Comparison of ENCODE assay signal across 7 cellular contexts in genomic region chrX:121308276-121308805, GRCh38.
DNase-seq lines count a peak whose midpoint lies in the region; ATAC-seq, FAIRE-seq and TF ChIP-seq lines count a peak whose summit lies in the region.

No MANE protein-coding gene starts in this region.

- H3K4me1 ChIP-seq in H1 (replicated peaks in 1 of 4; ENCODE audit: control insufficient read depth in 3 of 4, insufficient read depth in 4 of 4, low read length in 3 of 4) (no peaks in the 10 kb centered on the region), pancreas (no peaks in the 10 kb centered on the region)

- intact Hi-C loops in pancreas (cut with DNase I), result no loop called here

- H4K8ac ChIP-seq in H1 (ENCODE audit: extremely low read depth, insufficient read depth, low read length), result no peak overlapping the region

- H3K23ac ChIP-seq in H1 (ENCODE audit: insufficient read length), result no peak overlapping the region

- no peak overlapping the region for H2AFZ ChIP-seq in H1 (ENCODE audit: low read length)

- CTCF ChIA-PET in H1 (lab: Charles Lee; ENCODE audit: partially characterized antibody), result interaction anchor here (0.6 to 1.5 kb wide), 5 partner anchors 10 to 535 kb away, joined by 3 to 9 read pairs (median 3); no protein-coding TSS in a partner anchor

- no peak overlapping the region for H2BK120ac ChIP-seq in H1 (replicated peaks; ENCODE audit: low read depth, low read length)

- H4K91ac ChIP-seq in H1 (replicated peaks; ENCODE audit: insufficient read length, low read length), result no peak overlapping the region

- H3K79me2 ChIP-seq in H1 (ENCODE audit: control insufficient read depth in 1 of 2, insufficient read depth in 2 of 2, low read length in 2 of 2), result no peaks in the 10 kb centered on the region

- no peaks in the 10 kb centered on the region for H3K79me1 ChIP-seq in H1 (ENCODE audit: low read depth, low read length)

- TF ChIP-seq CTCF in H1 (IDR thresholded peaks at IDR 0.05; ENCODE audit: control extremely low read depth in 1 of 3, insufficient read depth in 1 of 3, low read depth in 1 of 3, low read length in 3 of 3) (peak; percentile 9 to 63 (median 30)), pancreas (IDR thresholded peaks at IDR 0.05) (peak in 2 of 4 donors; percentile 15 to 18)

- POLR2A ChIA-PET in H1 (lab: Charles Lee; ENCODE audit: partially characterized antibody), result no interaction called here

- H3K9me3 ChIP-seq in H1 (ENCODE audit: insufficient read depth in 2 of 2, low read depth in 1 of 2, low read length in 1 of 2) (no peaks in the 10 kb centered on the region), pancreas (no peaks in the 10 kb centered on the region)

- H3K27me3 ChIP-seq in H1 (replicated peaks in 1 of 4; ENCODE audit: control insufficient read depth in 3 of 4, extremely low read depth in 1 of 4, insufficient read depth in 3 of 4, low read length in 3 of 4), result no peaks in the 10 kb centered on the region
- no peaks in the 10 kb centered on the region for H3K27me3 ChIP-seq in pancreas

- H4K5ac ChIP-seq in H1 (ENCODE audit: insufficient read length, low read depth, low read length), result no peak overlapping the region

- no peak for TF ChIP-seq POLR2A in GM12891 (IDR thresholded peaks at IDR 0.05; ENCODE audit: low read depth, low read length)
- no peak for TF ChIP-seq POLR2A in H1 (IDR thresholded peaks at IDR 0.05; ENCODE audit: control extremely low read depth in 1 of 2, low read depth in 2 of 2, low read length in 2 of 2)

- no peak overlapping the region for H2BK20ac ChIP-seq in H1 (ENCODE audit: low read length)

- no peak overlapping the region for H3K4ac ChIP-seq in H1 (replicated peaks; ENCODE audit: insufficient read length, low read depth, low read length)

- no peak overlapping the region for H2BK15ac ChIP-seq in H1 (ENCODE audit: low read length)

- WGBS in H1 (ENCODE audit: extremely low coverage in 1 of 2, insufficient coverage in 1 of 2, insufficient read length in 1 of 2, insufficient replicate concordance in 2 of 2, low coverage in 1 of 2, low lambda C conversion rate in 2 of 2, missing lambda C conversion rate in 1 of 2), 2 experiments, result 80% methylated on average over 1 of the region's 3 CpGs; no CpG with 5 or more reads in 1 of the 2 experiments
- WGBS in pancreas, 2 donors, result 13 to 14% methylated on average over 3 of the region's 3 CpGs

- H3K9ac ChIP-seq in H1 (replicated peaks in 1 of 4; ENCODE audit: extremely low read depth in 1 of 4, low read depth in 3 of 4, low read length in 3 of 4), result no peak overlapping the region

- FAIRE-seq in GM12891 (lab: Jason Lieb, UNC) (peak; percentile 94), H1 (lab: Jason Lieb, UNC) (peak; percentile 75), pancreas (lab: Jason Lieb, UNC) (peak; percentile 20)

- peak; percentile 67 to 72 for TF ChIP-seq RAD21 in H1 (IDR thresholded peaks at IDR 0.05 in 1 of 2, conservative IDR thresholded peaks at IDR 0.05 in 1 of 2; ENCODE audit: low read depth in 2 of 2, low read length in 2 of 2)

- H3K4me3 ChIP-seq in H1 (ENCODE audit: extremely low read depth in 1 of 4, insufficient read depth in 2 of 4, low read depth in 3 of 4, low read length in 4 of 4) (no peak overlapping the region), pancreas (no peak overlapping the region)

- H3K36me3 ChIP-seq in H1 (ENCODE audit: control insufficient read depth in 2 of 4, insufficient read depth in 4 of 4, low read length in 3 of 4) (no peaks in the 10 kb centered on the region), pancreas (no peaks in the 10 kb centered on the region)

- H2BK5ac ChIP-seq in H1 (ENCODE audit: low read depth, low read length), result no peak overlapping the region

- H3K18ac ChIP-seq in H1 (ENCODE audit: extremely low read depth, low read length), result no peak overlapping the region

- no peak overlapping the region for H3K14ac ChIP-seq in H1 (ENCODE audit: insufficient read length)

- no peak overlapping the region for H2AK5ac ChIP-seq in H1 (ENCODE audit: low read depth, low read length)

- H4K20me1 ChIP-seq in H1 (replicated peaks in 1 of 2; ENCODE audit: control insufficient read depth in 1 of 2, insufficient read depth in 2 of 2, low read length in 2 of 2), result no peaks in the 10 kb centered on the region

- H2BK12ac ChIP-seq in H1 (ENCODE audit: low read depth, low read length), result no peak overlapping the region

- no peaks in the 10 kb centered on the region for H3K23me2 ChIP-seq in H1 (ENCODE audit: low read depth, low read length)

- no peak overlapping the region for H3K27ac ChIP-seq in H1 (ENCODE audit: low read depth, low read length)
- H3K27ac ChIP-seq in pancreas, result no peak overlapping the region

- no peak overlapping the region for H3K4me2 ChIP-seq in H1 (ENCODE audit: insufficient read depth in 1 of 2, low read depth in 2 of 2, low read length in 2 of 2)

- no peak for TF ChIP-seq EP300 in H1 (IDR thresholded peaks at IDR 0.05; ENCODE audit: borderline replicate concordance in 1 of 2, low read depth in 2 of 2, low read length in 2 of 2)

- ATAC-seq in GM21529 (IDR thresholded peaks at IDR 0.05; ENCODE audit: unreplicated experiment) (peak; percentile 70), pancreas (peak; percentile 60 to 80 (median 76))

- no peak for DNase-seq in GM12891 (ENCODE audit: insufficient read length, low spot score)
- DNase-seq in HT1080 (ENCODE audit: low read depth), result peak; percentile 12
- peak; percentile 11 for DNase-seq in T1000 (lab: John Stamatoyannopoulos, UW)
- no peak for DNase-seq in H1 (ENCODE audit: low read depth in 1 of 2, low spot score in 2 of 2)
- DNase-seq in pancreas, result peak in 2 of 6 donors; percentile 13 to 14
- no peak for DNase-seq in NOMO-1 treated with DMSO at 0.1 percent for 48 hours (lab: John Stamatoyannopoulos, UW; ENCODE audit: unreplicated experiment)

- no peak overlapping the region for H3K56ac ChIP-seq in H1 (replicated peaks; ENCODE audit: insufficient read length, low read depth, low read length)

TF ChIP-seq in GM12891, 5 proteins besides CTCF, POLR2A, EP300 and RAD21:
- no peak for TF ChIP-seq POU2F2 (IDR thresholded peaks at IDR 0.05; ENCODE audit: low read depth, low read length)
- no peak for TF ChIP-seq POLR2AphosphoS5 (IDR thresholded peaks at IDR 0.05; ENCODE audit: low read depth, low read length)
- TF ChIP-seq PAX5 (IDR thresholded peaks at IDR 0.05; ENCODE audit: insufficient read depth, low read length, severe bottlenecking), result no peak
- TF ChIP-seq TAF1 (IDR thresholded peaks at IDR 0.05; ENCODE audit: low read depth, low read length), result no peak
- no peak for TF ChIP-seq SPI1 (IDR thresholded peaks at IDR 0.05; ENCODE audit: low read depth, low read length)

TF ChIP-seq in H1, 55 proteins besides CTCF, POLR2A, EP300 and RAD21 (continues in another document):
- TF ChIP-seq CHD1 (IDR thresholded peaks at IDR 0.05; ENCODE audit: low read depth, low read length), result no peak
- TF ChIP-seq ASH2L (IDR thresholded peaks at IDR 0.05; ENCODE audit: low read length), result no peak

Comparison
In these comparisons a context has a peak if more than half of its experiments do, and no peak if none do; other contexts are left out.
1. DNase-seq: peak in HT1080 (single experiment) and T1000 (single experiment); none in GM12891 (single experiment), H1 (0 of 2) and NOMO-1 treated with DMSO at 0.1 percent for 48 hours (single experiment).